11 cellular contexts compared by ENCODE assay signal in the genomic region with DNA sequence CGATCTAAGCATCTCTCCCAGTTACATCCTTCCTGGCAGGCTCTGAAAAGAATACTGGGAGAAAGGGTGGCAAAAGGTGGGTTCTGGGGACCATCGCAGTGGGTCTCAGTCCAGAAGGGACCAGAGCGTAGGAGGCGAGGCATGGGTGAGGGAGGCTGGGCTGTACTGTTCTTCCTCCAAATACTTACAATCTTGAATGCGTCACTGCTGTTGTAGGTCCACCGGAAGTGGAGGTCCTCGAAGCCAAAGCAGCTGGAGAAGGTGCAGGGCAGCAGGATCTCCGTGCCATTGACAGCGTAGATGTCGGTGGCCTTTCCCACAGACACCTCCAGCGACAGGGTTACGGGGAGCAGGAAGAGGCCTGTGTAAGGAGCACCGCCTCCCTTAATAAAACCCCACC. TPM values are rescaled to one million over a fixed set of nuclear protein-coding genes. Genes with fewer than 3 reads are reported as not detected.
DNase-seq lines count a peak whose midpoint lies in the region; ATAC-seq and TF ChIP-seq lines count a peak whose summit lies in the region.
"Had no signal": no experiment of that assay in that cellular context is flagged by ENCODE, and none has a peak within 500 bp of the region (broad histone marks: within the 10 kb centered on the region; RNA-seq: fewer than 3 reads in every experiment).

No MANE protein-coding gene starts in this region.

- H3K4me2 ChIP-seq in neural progenitor cell, result no peak overlapping the region

- H3K9me3 ChIP-seq in CD4-positive, alpha-beta T cell (ENCODE audit: control insufficient read depth, low read length), result no peaks in the 10 kb centered on the region
- H3K9me3 ChIP-seq in neural progenitor cell (ENCODE audit: low read depth), result no peaks in the 10 kb centered on the region
- H3K9me3 ChIP-seq: ovary had no signal

- H3K4me1 Mint-ChIP-seq in CD4-positive, alpha-beta T cell (ENCODE audit: low read depth), result peaks cover 5% of the 10 kb centered on the region
- H3K4me1 Mint-ChIP-seq in central memory CD8-positive, alpha-beta T cell, result no peaks in the 10 kb centered on the region
- peaks cover 7% of the 10 kb centered on the region for H3K4me1 Mint-ChIP-seq in neural progenitor cell

- CTCF ChIA-PET in CD4-positive, alpha-beta T cell (lab: Charles Lee), result interaction anchor here (0.9 to 1.2 kb wide), 3 partner anchors 12 to 356 kb away, joined by 3 to 6 read pairs (median 5); no protein-coding TSS in a partner anchor

- no peak overlapping the region for H3K4me3 ChIP-seq in neural progenitor cell

- ATAC-seq in CD4-positive, alpha-beta T cell (ENCODE audit: poor library complexity), result no peak
- ATAC-seq in HG02798 (IDR thresholded peaks at IDR 0.05; ENCODE audit: poor library complexity, unreplicated experiment), result peak; percentile 11
- ATAC-seq in central memory CD8-positive, alpha-beta T cell (replicated peaks; ENCODE audit: extremely low read depth, poor library complexity, severe bottlenecking), result no peak
- no peak for ATAC-seq in HG03565 (IDR thresholded peaks at IDR 0.05; ENCODE audit: unreplicated experiment)

- POLR2A ChIA-PET in CD4-positive, alpha-beta T cell (lab: Charles Lee), result interaction anchor here (0.6 kb wide), 1 partner anchor 917 kb away, joined by 3 read pairs; no protein-coding TSS in a partner anchor

- no peaks in the 10 kb centered on the region for H3K36me3 ChIP-seq in neural progenitor cell
- H3K36me3 ChIP-seq: ovary had no signal

- no peak overlapping the region for H2AFZ ChIP-seq in neural progenitor cell (replicated peaks)

- H3K36me3 Mint-ChIP-seq in CD4-positive, alpha-beta T cell (ENCODE audit: low read depth), result no peaks in the 10 kb centered on the region
- peaks cover 2% of the 10 kb centered on the region for H3K36me3 Mint-ChIP-seq in central memory CD8-positive, alpha-beta T cell (ENCODE audit: insufficient read depth)
- H3K36me3 Mint-ChIP-seq in neural progenitor cell, result no peaks in the 10 kb centered on the region

- no peak overlapping the region for H3K9ac ChIP-seq in neural progenitor cell

- H3K4me1 ChIP-seq in neural progenitor cell, result no peaks in the 10 kb centered on the region

- TF ChIP-seq CTCF in CD4-positive, alpha-beta T cell (IDR thresholded peaks at IDR 0.05), result no peak
- no peak for TF ChIP-seq CTCF in neural progenitor cell (IDR thresholded peaks at IDR 0.05)

- H3K27me3 Mint-ChIP-seq in CD4-positive, alpha-beta T cell, result peaks cover 81% of the 10 kb centered on the region
- H3K27me3 Mint-ChIP-seq in central memory CD8-positive, alpha-beta T cell, result peaks cover 52% of the 10 kb centered on the region
- H3K27me3 Mint-ChIP-seq in neural progenitor cell (ENCODE audit: insufficient read depth, low read depth), result peaks cover 48% of the 10 kb centered on the region

- no peaks in the 10 kb centered on the region for H4K20me1 ChIP-seq in neural progenitor cell (ENCODE audit: low read depth)

- H3F3A ChIP-seq in neural progenitor cell (ENCODE audit: low read depth), result peaks cover 7% of the 10 kb centered on the region

- H3K27ac Mint-ChIP-seq in CD4-positive, alpha-beta T cell, result no peak overlapping the region
- no peak overlapping the region for H3K27ac Mint-ChIP-seq in central memory CD8-positive, alpha-beta T cell (ENCODE audit: low read depth)
- no peak overlapping the region for H3K27ac Mint-ChIP-seq in neural progenitor cell

- no peak overlapping the region for H3K27ac ChIP-seq in CD4-positive, alpha-beta T cell (ENCODE audit: low read depth, low read length)
- H3K27ac ChIP-seq in neural progenitor cell, result no peak overlapping the region
- H3K27ac ChIP-seq: ovary had no signal

- H3K9me3 Mint-ChIP-seq in CD4-positive, alpha-beta T cell, result no peaks in the 10 kb centered on the region
- H3K9me3 Mint-ChIP-seq in central memory CD8-positive, alpha-beta T cell, result no peaks in the 10 kb centered on the region
- H3K9me3 Mint-ChIP-seq in neural progenitor cell, result no peaks in the 10 kb centered on the region

- intact Hi-C loops in CD4-positive, alpha-beta T cell (cut with DNase I, micrococcal nuclease), result loop anchor here (1.0 to 5.0 kb wide), 9 partner anchors 26 to 512 kb away; partner anchors contain the start of genes ATP5MG (in 1 of the 2) and IFT46 (in 1 of the 2)

- no peak for DNase-seq in CD4-positive, alpha-beta T cell
- DNase-seq in central memory CD8-positive, alpha-beta T cell (ENCODE audit: low spot score in 2 of 2), result no peak
- no peak for DNase-seq in neural progenitor cell (ENCODE audit: low spot score)
- no peak for DNase-seq in NCI-H345 (lab: John Stamatoyannopoulos, UW)
- DNase-seq in DMS153 treated with DMSO at 0.1 percent for 48 hours (lab: John Stamatoyannopoulos, UW; ENCODE audit: unreplicated experiment), result no peak

- H3K27me3 ChIP-seq in CD4-positive, alpha-beta T cell (ENCODE audit: control insufficient read depth, insufficient read depth, low read length), result peaks cover 55% of the 10 kb centered on the region
- peaks cover 73% of the 10 kb centered on the region for H3K27me3 ChIP-seq in neural progenitor cell
- H3K27me3 ChIP-seq: ovary had no signal

- peak overlapping the region; percentile 82 for H3K4me3 Mint-ChIP-seq in CD4-positive, alpha-beta T cell
- H3K4me3 Mint-ChIP-seq in central memory CD8-positive, alpha-beta T cell, result peak overlapping the region; percentile 74
- peak overlapping the region; percentile 18 for H3K4me3 Mint-ChIP-seq in neural progenitor cell

- no peaks in the 10 kb centered on the region for H3K79me2 ChIP-seq in neural progenitor cell (ENCODE audit: low read depth)

RNA-seq across cellular contexts. Expression of gene SCN4B, which starts 7.8 kb away (rescaled TPM):
- not detected for total RNA-seq in CD4-positive, alpha-beta T cell
- total RNA-seq in neural progenitor cell (ENCODE audit: low replicate concordance), result 3.6 and 7.1 TPM in 2 replicates
- total RNA-seq: Calu3, dermis blood vessel endothelial cell, OCI-LY7 had no signal

RNA-seq across cellular contexts. Expression of gene SCN2B, which starts 31.6 kb away (rescaled TPM):
- total RNA-seq in CD4-positive, alpha-beta T cell, result not detected
- total RNA-seq in neural progenitor cell (ENCODE audit: low replicate concordance), result 0.15 and 0.37 TPM in 2 replicates
- total RNA-seq: Calu3 had no signal

RNA-seq across cellular contexts. Expression of gene SMIM35, which starts 58.1 kb away (rescaled TPM):
- under 1 TPM; 0.06 to 0.08 TPM for total RNA-seq in CD4-positive, alpha-beta T cell
- not detected in 2 replicates for total RNA-seq in neural progenitor cell (ENCODE audit: low replicate concordance)
- total RNA-seq: Calu3, dermis blood vessel endothelial cell, ovary had no signal

Comparison
In these comparisons a context has a peak if more than half of its experiments do, and no peak if none do; other contexts are left out.
1. H3K4me3 Mint-ChIP-seq: peak in every context shown above with its lines; median percentile 82 in CD4-positive, alpha-beta T cell; 74 in central memory CD8-positive, alpha-beta T cell; 18 in neural progenitor cell.